In genomic region chr16:73226675-73227074, GRCh38 we compare ENCODE assay signal across 3 cellular contexts.
TF ChIP-seq lines count a peak whose summit lies in the region.

No MANE protein-coding gene starts in this region.

TF ChIP-seq in GM23338, 12 proteins besides CTCF, POLR2A, EP300 and RAD21 (continues in another document):
- TF ChIP-seq JUNB (IDR thresholded peaks at IDR 0.05; ENCODE audit: unreplicated experiment) (no peak), EZH2phosphoT487 (IDR thresholded peaks at IDR 0.05; ENCODE audit: unreplicated experiment) (no peak), NANOG (IDR thresholded peaks at IDR 0.05; ENCODE audit: borderline replicate concordance) (no peak), ZNF331 (CRISPR knock-in tag; IDR thresholded peaks at IDR 0.05; ENCODE audit: low read depth) (no peak), EZH2 (IDR thresholded peaks at IDR 0.05; ENCODE audit: low read depth, unreplicated experiment) (no peak), ZNF462 (CRISPR knock-in tag; IDR thresholded peaks at IDR 0.05) (no peak)

TF ChIP-seq in IMR-90, 13 proteins besides CTCF, POLR2A, EP300 and RAD21:
- TF ChIP-seq, protein P1, sequence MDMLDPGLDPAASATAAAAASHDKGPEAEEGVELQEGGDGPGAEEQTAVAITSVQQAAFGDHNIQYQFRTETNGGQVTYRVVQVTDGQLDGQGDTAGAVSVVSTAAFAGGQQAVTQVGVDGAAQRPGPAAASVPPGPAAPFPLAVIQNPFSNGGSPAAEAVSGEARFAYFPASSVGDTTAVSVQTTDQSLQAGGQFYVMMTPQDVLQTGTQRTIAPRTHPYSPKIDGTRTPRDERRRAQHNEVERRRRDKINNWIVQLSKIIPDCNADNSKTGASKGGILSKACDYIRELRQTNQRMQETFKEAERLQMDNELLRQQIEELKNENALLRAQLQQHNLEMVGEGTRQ (IDR thresholded peaks at IDR 0.05; ENCODE audit: low read depth, low read length): no peak
- no peak for TF ChIP-seq MXI1 (IDR thresholded peaks at IDR 0.05; ENCODE audit: borderline replicate concordance, low read depth, low read length)
- TF ChIP-seq RFX5 (IDR thresholded peaks at IDR 0.05; ENCODE audit: low read depth, low read length): no peak
- TF ChIP-seq FOS (IDR thresholded peaks at IDR 0.05; ENCODE audit: low read depth, low read length): no peak
- no peak for TF ChIP-seq CHD1 (IDR thresholded peaks at IDR 0.05; ENCODE audit: low read depth, low read length)
- TF ChIP-seq MAZ (IDR thresholded peaks at IDR 0.05; ENCODE audit: borderline replicate concordance, low read depth, low read length): no peak
- TF ChIP-seq NFE2L2 (IDR thresholded peaks at IDR 0.05; ENCODE audit: low read depth, low read length): no peak
- TF ChIP-seq CEBPB (IDR thresholded peaks at IDR 0.05; ENCODE audit: low read depth, low read length): no peak
- no peak for TF ChIP-seq RCOR1 (IDR thresholded peaks at IDR 0.05; ENCODE audit: insufficient replicate concordance, low read length)
- no peak for TF ChIP-seq MAFK (IDR thresholded peaks at IDR 0.05; ENCODE audit: low read depth, low read length)
- no peak for TF ChIP-seq BHLHE40 (IDR thresholded peaks at IDR 0.05; ENCODE audit: low read depth, low read length)
TF ChIP-seq in IMR-90: peak in this region for 0.

TF ChIP-seq in K562, 482 proteins besides CTCF, POLR2A, EP300 and RAD21:
- TF ChIP-seq PCBP1 (IDR thresholded peaks at IDR 0.05; ENCODE audit: low read depth, low read length, poor library complexity, severe bottlenecking): no peak
- TF ChIP-seq, protein P2, sequence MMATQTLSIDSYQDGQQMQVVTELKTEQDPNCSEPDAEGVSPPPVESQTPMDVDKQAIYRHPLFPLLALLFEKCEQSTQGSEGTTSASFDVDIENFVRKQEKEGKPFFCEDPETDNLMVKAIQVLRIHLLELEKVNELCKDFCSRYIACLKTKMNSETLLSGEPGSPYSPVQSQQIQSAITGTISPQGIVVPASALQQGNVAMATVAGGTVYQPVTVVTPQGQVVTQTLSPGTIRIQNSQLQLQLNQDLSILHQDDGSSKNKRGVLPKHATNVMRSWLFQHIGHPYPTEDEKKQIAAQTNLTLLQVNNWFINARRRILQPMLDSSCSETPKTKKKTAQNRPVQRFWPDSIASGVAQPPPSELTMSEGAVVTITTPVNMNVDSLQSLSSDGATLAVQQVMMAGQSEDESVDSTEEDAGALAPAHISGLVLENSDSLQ (IDR thresholded peaks at IDR 0.05): peak; percentile 81
